9 cellular contexts compared by ENCODE assay signal in genomic region chr3:73848173-73848751, GRCh38.
DNase-seq lines count a peak whose midpoint lies in the region; ATAC-seq and TF ChIP-seq lines count a peak whose summit lies in the region.
"Had no signal": no experiment of that assay in that cellular context is flagged by ENCODE, and none has a peak within 500 bp of the region (broad histone marks: within the 10 kb centered on the region; RNA-seq: fewer than 3 reads in every experiment).

No MANE protein-coding gene starts in this region.

- H4K20me1 ChIP-seq in H9 (ENCODE audit: control insufficient read depth, insufficient read depth, insufficient read length): no peaks in the 10 kb centered on the region

- no peaks in the 10 kb centered on the region; the same call in 1 of the 2 replicates for H3K27me3 Mint-ChIP-seq in H9 (ENCODE audit: low read depth)
- H3K27me3 Mint-ChIP-seq: naive B cell had no signal

- H2AFZ ChIP-seq in H9 (ENCODE audit: low read length) (no peak overlapping the region), trophoblast cell (ENCODE audit: insufficient read depth, low read length, poor library complexity) (no peak overlapping the region)

- no peaks in the 10 kb centered on the region for H3K23me2 ChIP-seq in H9 (ENCODE audit: insufficient read length, low read depth, low read length, poor library complexity, severe bottlenecking)

- H3K27ac Mint-ChIP-seq in H9: no peak overlapping the region
- H3K27ac Mint-ChIP-seq: naive B cell had no signal

- H3K23ac ChIP-seq in H9 (ENCODE audit: insufficient read length, low read depth, low read length) (no peak overlapping the region), trophoblast cell (ENCODE audit: low read length) (no peak overlapping the region)

- H3K4me1 ChIP-seq in H9 (ENCODE audit: insufficient read depth, low read length) (no peaks in the 10 kb centered on the region), esophagus muscularis mucosa (no peaks in the 10 kb centered on the region), trophoblast cell (ENCODE audit: control insufficient read depth in 1 of 2, insufficient read depth in 2 of 2, low read length in 2 of 2) (no peaks in the 10 kb centered on the region)

- DNase-seq in H9: no peak
- DNase-seq in NCI-H82 treated with DMSO at 0.1 percent for 48 hours (lab: John Stamatoyannopoulos, UW; ENCODE audit: unreplicated experiment): peak; percentile 7
- DNase-seq in esophagus muscularis mucosa (ENCODE audit: extremely low spot score): no peak
- DNase-seq in trophoblast cell: peak; percentile 4 to 52
- DNase-seq: naive B cell had no signal

- no peak for ATAC-seq in GM21447 (IDR thresholded peaks at IDR 0.05; ENCODE audit: unreplicated experiment)
- ATAC-seq in GM19351 (IDR thresholded peaks at IDR 0.05; ENCODE audit: unreplicated experiment): no peak
- no peak for ATAC-seq in HG02884 (IDR thresholded peaks at IDR 0.05; ENCODE audit: unreplicated experiment)
- no peak for ATAC-seq in GM19463 (IDR thresholded peaks at IDR 0.05; ENCODE audit: unreplicated experiment)

- no CpG with 5 or more reads among the region's 4 CpGs for WGBS in H9 (ENCODE audit: extremely low coverage, insufficient read length, low lambda C conversion rate)
- 22% methylated on average over 4 of the region's 4 CpGs for WGBS in esophagus muscularis mucosa
- no CpG with 5 or more reads among the region's 4 CpGs for WGBS in trophoblast cell (ENCODE audit: extremely low coverage, insufficient coverage, insufficient read length)

- H2BK15ac ChIP-seq in H9 (ENCODE audit: low read depth, low read length): no peak overlapping the region

- intact Hi-C loops in esophagus muscularis mucosa (cut with DNase I): loop anchor here (5.0 kb wide), 3 partner anchors 221 to 746 kb away; no protein-coding TSS in a partner anchor

- H3K36me3 ChIP-seq in esophagus muscularis mucosa (no peaks in the 10 kb centered on the region), trophoblast cell (ENCODE audit: control insufficient read depth in 1 of 2, insufficient read depth in 2 of 2, low read length in 2 of 2) (no peaks in the 10 kb centered on the region)

- H3K4me3 Mint-ChIP-seq in H9: no peak overlapping the region; a peak in 1 of 5 replicates
- H3K4me3 Mint-ChIP-seq: naive B cell had no signal

- no peak overlapping the region for H4K12ac ChIP-seq in trophoblast cell (ENCODE audit: low read depth, low read length)

- no peak overlapping the region for H2AK5ac ChIP-seq in H9 (ENCODE audit: insufficient read length, low read length)
- H2AK5ac ChIP-seq in trophoblast cell (ENCODE audit: low read length): no peak overlapping the region

- H2BK5ac ChIP-seq in H9 (ENCODE audit: insufficient read length, low read length): no peak overlapping the region
- no peak overlapping the region for H2BK5ac ChIP-seq in trophoblast cell (ENCODE audit: low read depth, low read length, poor library complexity)

- H3K9me3 Mint-ChIP-seq in H9: peaks cover 0 to 3% of the 10 kb centered on the region in 2 experiments; a peak in 1 of 5 replicates

- H3K27me3 ChIP-seq in H9 (ENCODE audit: insufficient read depth, low read length) (no peaks in the 10 kb centered on the region), esophagus muscularis mucosa (no peaks in the 10 kb centered on the region), trophoblast cell (ENCODE audit: insufficient read depth, low read length) (no peaks in the 10 kb centered on the region)

- H2BK20ac ChIP-seq in H9 (ENCODE audit: low read depth, low read length, poor library complexity, severe bottlenecking): no peak overlapping the region

- H3K9ac ChIP-seq in H9 (ENCODE audit: extremely low read depth, insufficient read length, low read length): no peak overlapping the region
- no peak overlapping the region for H3K9ac ChIP-seq in trophoblast cell (ENCODE audit: low read length)

- H3K4me1 Mint-ChIP-seq in H9: peaks cover 12 to 14% of the 10 kb centered on the region in 2 experiments
- H3K4me1 Mint-ChIP-seq: naive B cell had no signal

- no peaks in the 10 kb centered on the region for H3K9me3 ChIP-seq in H9 (ENCODE audit: control insufficient read depth, low read depth, low read length)
- H3K9me3 ChIP-seq in esophagus muscularis mucosa: no peaks in the 10 kb centered on the region
- H3K9me3 ChIP-seq in trophoblast cell (ENCODE audit: insufficient read depth, low read depth, low read length): no peaks in the 10 kb centered on the region

- no peaks in the 10 kb centered on the region for H3K36me3 Mint-ChIP-seq in H9 (ENCODE audit: insufficient read depth in 1 of 3, low read depth in 3 of 3)
- H3K36me3 Mint-ChIP-seq: naive B cell had no signal

- no peak overlapping the region for H3K56ac ChIP-seq in H9 (ENCODE audit: insufficient read length, low read depth, low read length)

- H4K8ac ChIP-seq in H9 (replicated peaks; ENCODE audit: insufficient read length, low read depth, low read length) (no peak overlapping the region), trophoblast cell (ENCODE audit: low read depth, low read length) (no peak overlapping the region)

- H3K18ac ChIP-seq in H9 (ENCODE audit: insufficient read length, low read depth, low read length): no peak overlapping the region
- no peak overlapping the region for H3K18ac ChIP-seq in trophoblast cell (ENCODE audit: low read length)

- no peaks in the 10 kb centered on the region for H3K79me2 ChIP-seq in H9 (ENCODE audit: insufficient read depth, low read length)
- no peaks in the 10 kb centered on the region for H3K79me2 ChIP-seq in trophoblast cell (ENCODE audit: control insufficient read depth, insufficient read depth, low read length, poor library complexity)

- H3K79me1 ChIP-seq in H9 (ENCODE audit: insufficient read depth, low read depth, low read length, poor library complexity, severe bottlenecking) (no peaks in the 10 kb centered on the region), trophoblast cell (ENCODE audit: low read length) (no peaks in the 10 kb centered on the region)

- no peak overlapping the region for H3K14ac ChIP-seq in H9 (ENCODE audit: insufficient read depth, low read length)
- H3K14ac ChIP-seq in trophoblast cell (ENCODE audit: low read length): no peak overlapping the region

- TF ChIP-seq EP300 in esophagus muscularis mucosa (IDR thresholded peaks at IDR 0.05): no peak

- H2BK12ac ChIP-seq in H9 (ENCODE audit: insufficient read length, low read depth, low read length) (no peak overlapping the region), trophoblast cell (ENCODE audit: low read length) (no peak overlapping the region)

- no peak overlapping the region for H4K91ac ChIP-seq in H9 (ENCODE audit: insufficient read length, low read depth, low read length)
- no peak overlapping the region for H4K91ac ChIP-seq in trophoblast cell (ENCODE audit: low read depth, low read length)

- no peak overlapping the region for H3T11ph ChIP-seq in H9 (ENCODE audit: low read length)

- H4K5ac ChIP-seq in H9 (ENCODE audit: insufficient read length, low read depth, low read length): no peak overlapping the region

- no peak overlapping the region for H3K4ac ChIP-seq in H9 (ENCODE audit: low read depth, low read length)
- H3K4ac ChIP-seq in trophoblast cell (ENCODE audit: low read depth, low read length): no peak overlapping the region

- no peak overlapping the region for H2BK120ac ChIP-seq in H9 (ENCODE audit: low read depth, low read length, poor library complexity, severe bottlenecking)
- no peak overlapping the region for H2BK120ac ChIP-seq in trophoblast cell (ENCODE audit: insufficient read depth, low read length, poor library complexity)

- H3K27ac ChIP-seq in H9 (ENCODE audit: insufficient read length, low read depth, low read length): no peak overlapping the region
- H3K27ac ChIP-seq in esophagus muscularis mucosa (replicated peaks in 1 of 4): no peak overlapping the region
- H3K27ac ChIP-seq in trophoblast cell (ENCODE audit: low read depth, low read length): no peak overlapping the region

- no peak for TF ChIP-seq POLR2A in esophagus muscularis mucosa (IDR thresholded peaks at IDR 0.05; ENCODE audit: low read depth)

- no peak overlapping the region for H3K4me3 ChIP-seq in esophagus muscularis mucosa
- H3K4me3 ChIP-seq in trophoblast cell (ENCODE audit: low read depth, low read length): no peak overlapping the region

- TF ChIP-seq CTCF in H9 (conservative IDR thresholded peaks at IDR 0.05) (peak; percentile 83), esophagus muscularis mucosa (IDR thresholded peaks at IDR 0.05) (peak; percentile 72 to 77 (median 72))

- H3K4me2 ChIP-seq in H9 (ENCODE audit: insufficient read depth, insufficient read length, low read length) (no peak overlapping the region), trophoblast cell (ENCODE audit: low read length) (no peak overlapping the region)

Comparison
In these comparisons a context has a peak if more than half of its experiments do, and no peak if none do; other contexts are left out.
1. DNase-seq: peak in NCI-H82 treated with DMSO at 0.1 percent for 48 hours (single experiment) and trophoblast cell (2 of 2); none in H9 (single experiment) and esophagus muscularis mucosa (single experiment).